Comparison of ENCODE assay signal across 8 cellular contexts in genomic region chr1:62967031-62967430, GRCh38.
"Had no signal": no experiment of that assay in that cellular context is flagged by ENCODE, and none has a peak within 500 bp of the region (broad histone marks: within the 10 kb centered on the region; RNA-seq: fewer than 3 reads in every experiment).

No MANE protein-coding gene starts in this region.

- H3K27ac ChIP-seq: GM23248 had no signal

- H2AFZ ChIP-seq: GM23248 had no signal

- ATAC-seq: HCT116, K562 had no signal

- H3K36me3 ChIP-seq: HAP-1 had no signal

- H3K9ac ChIP-seq: GM23248 had no signal

- H3K4me1 ChIP-seq: HAP-1 had no signal

- FAIRE-seq: HTR-8/SVneo, K562 had no signal

- H3K4me3 ChIP-seq: GM23248, HAP-1, K562 had no signal

- H3K9me3 ChIP-seq: HAP-1 had no signal

- DNase-seq: GM23248, H7, HFFc6, IMR-90 had no signal
